12 cellular contexts compared by ENCODE assay signal in the genomic region with DNA sequence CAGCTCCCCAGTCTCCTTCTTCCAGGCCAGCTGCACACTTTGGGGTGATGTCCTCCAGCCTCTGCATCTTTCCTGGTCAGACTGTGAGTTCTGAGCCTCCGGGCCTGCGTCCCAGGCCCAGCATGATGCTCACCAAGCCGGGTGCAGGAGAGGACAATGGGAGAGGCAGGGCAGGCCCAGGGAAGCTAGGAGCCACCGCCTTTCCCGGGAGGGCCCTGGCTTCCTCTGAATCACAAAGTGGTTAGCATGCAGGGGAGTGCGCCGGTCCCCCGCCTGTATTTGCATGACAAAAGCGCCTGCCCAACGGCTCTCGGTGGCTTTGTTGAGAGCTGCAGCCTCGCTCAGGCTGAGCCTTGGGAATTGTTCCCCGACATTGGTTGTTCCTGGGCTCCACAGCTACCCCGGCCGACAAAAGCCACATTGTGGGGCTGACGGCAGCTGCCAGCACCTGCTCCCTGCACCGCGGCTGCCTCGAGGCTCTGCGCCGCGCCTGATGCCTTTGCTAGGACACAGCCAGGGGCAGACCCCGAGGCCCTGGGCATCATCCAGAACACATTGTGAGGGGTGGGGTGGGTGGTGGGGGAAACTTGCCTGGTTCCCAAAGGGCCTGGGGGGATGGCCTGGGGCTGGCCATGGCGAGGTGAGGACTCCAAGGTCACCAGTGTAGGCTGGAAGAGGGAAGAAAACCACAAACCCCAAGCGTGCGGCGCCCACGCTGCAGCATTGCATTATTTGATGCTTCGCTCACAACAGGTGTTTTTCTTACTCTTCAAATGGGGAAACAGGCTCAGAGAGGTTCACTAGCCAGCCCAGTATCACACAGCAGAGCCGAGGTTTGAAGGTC. TPM values are rescaled to one million over a fixed set of nuclear protein-coding genes. Genes with fewer than 3 reads are reported as not detected.
DNase-seq lines count a peak whose midpoint lies in the region; ATAC-seq and TF ChIP-seq lines count a peak whose summit lies in the region.
"Had no signal": no experiment of that assay in that cellular context is flagged by ENCODE, and none has a peak within 500 bp of the region (broad histone marks: within the 10 kb centered on the region; RNA-seq: fewer than 3 reads in every experiment).

No MANE protein-coding gene starts in this region.

- peaks cover 50% of the 10 kb centered on the region for H3K4me1 ChIP-seq in iPS-20b (ENCODE audit: insufficient read depth, low read length)
- peaks cover 6% of the 10 kb centered on the region for H3K4me1 ChIP-seq in testis
- H3K4me1 ChIP-seq: pancreas had no signal

- peak; percentile 2 for DNase-seq in T-helper 2 cell treated with Interferon-gamma antibody and Interleukin-4, amounts not matched to agents 5 μg/mL and 100 μg/mL, for 36 hours (ENCODE audit: low spot score)
- no peak for DNase-seq in T-helper 2 cell
- DNase-seq in activated T-helper 2 cell treated with anti-CD3 and anti-CD28 coated beads, Interferon-gamma antibody, Interleukin-2, Interleukin-4, amounts not matched to agents 10 μg/mL and 5 μg/mL and 100 μg/mL, durations not matched to agents 14 hours and 24 hours and 36 hours (ENCODE audit: low spot score): peak; percentile 4
- DNase-seq in testis: peak; percentile 10
- no peak for DNase-seq in coronary artery (ENCODE audit: low spot score)

- H3K4me3 Mint-ChIP-seq in T-helper 2 cell treated with Interferon-gamma antibody and Interleukin-4, amounts not matched to agents 5 μg/mL and 100 μg/mL, for 36 hours: no peak overlapping the region
- no peak overlapping the region for H3K4me3 Mint-ChIP-seq in activated T-helper 2 cell treated with anti-CD3 and anti-CD28 coated beads, Interferon-gamma antibody, Interleukin-2, Interleukin-4, amounts not matched to agents 10 μg/mL and 5 μg/mL and 100 μg/mL, durations not matched to agents 14 hours and 24 hours and 36 hours (ENCODE audit: low read depth)
- H3K4me3 Mint-ChIP-seq: dendritic cell treated with granulocyte-macrophage colony-stimulating factor and Interleukin-4, amounts not matched to agents 40 ng/mL and 50 ng/mL, for 4 days had no signal

- intact Hi-C loops in activated T-helper 2 cell treated with anti-CD3 and anti-CD28 coated beads, Interferon-gamma antibody, Interleukin-2, Interleukin-4, amounts not matched to agents 10 μg/mL and 5 μg/mL and 100 μg/mL, durations not matched to agents 14 hours and 24 hours and 36 hours (cut with micrococcal nuclease): no loop called here
- intact Hi-C loops in testis (cut with DNase I; ENCODE audit: low total_unique reads): no loop called here

- H3K9me3 ChIP-seq in iPS-20b (ENCODE audit: insufficient read depth, low read depth, low read length) (no peaks in the 10 kb centered on the region), testis (no peaks in the 10 kb centered on the region)
- H3K9me3 ChIP-seq: pancreas had no signal

- H3K27me3 ChIP-seq in iPS-20b (ENCODE audit: insufficient read depth, low read length) (no peaks in the 10 kb centered on the region; the same call in 1 of the 2 replicates), testis (no peaks in the 10 kb centered on the region)
- H3K27me3 ChIP-seq: pancreas had no signal

- peak overlapping the region; percentile 67 for H3K9ac ChIP-seq in iPS-20b (ENCODE audit: low read depth, low read length)

- H3K4me3 ChIP-seq in iPS-20b (ENCODE audit: low read length) (peak overlapping the region; percentile 30; the same call in 1 of the 2 replicates), testis (no peak overlapping the region), coronary artery (no peak overlapping the region)
- H3K4me3 ChIP-seq: K562, pancreas had no signal

- ATAC-seq in HG03196 (IDR thresholded peaks at IDR 0.05; ENCODE audit: unreplicated experiment): no peak
- no peak for ATAC-seq in HG03139 (IDR thresholded peaks at IDR 0.05; ENCODE audit: unreplicated experiment)
- ATAC-seq: K562 had no signal

- peaks cover 4% of the 10 kb centered on the region for H3K27me3 Mint-ChIP-seq in T-helper 2 cell treated with Interferon-gamma antibody and Interleukin-4, amounts not matched to agents 5 μg/mL and 100 μg/mL, for 36 hours (ENCODE audit: low read depth)
- peaks cover 6% of the 10 kb centered on the region for H3K27me3 Mint-ChIP-seq in activated T-helper 2 cell treated with anti-CD3 and anti-CD28 coated beads, Interferon-gamma antibody, Interleukin-2, Interleukin-4, amounts not matched to agents 10 μg/mL and 5 μg/mL and 100 μg/mL, durations not matched to agents 14 hours and 24 hours and 36 hours (ENCODE audit: low read depth)

- H3K9me3 Mint-ChIP-seq in T-helper 2 cell treated with Interferon-gamma antibody and Interleukin-4, amounts not matched to agents 5 μg/mL and 100 μg/mL, for 36 hours: no peaks in the 10 kb centered on the region
- no peaks in the 10 kb centered on the region for H3K9me3 Mint-ChIP-seq in activated T-helper 2 cell treated with anti-CD3 and anti-CD28 coated beads, Interferon-gamma antibody, Interleukin-2, Interleukin-4, amounts not matched to agents 10 μg/mL and 5 μg/mL and 100 μg/mL, durations not matched to agents 14 hours and 24 hours and 36 hours
- H3K9me3 Mint-ChIP-seq: dendritic cell treated with granulocyte-macrophage colony-stimulating factor and Interleukin-4, amounts not matched to agents 40 ng/mL and 50 ng/mL, for 4 days had no signal

- H3K36me3 Mint-ChIP-seq in T-helper 2 cell treated with Interferon-gamma antibody and Interleukin-4, amounts not matched to agents 5 μg/mL and 100 μg/mL, for 36 hours (ENCODE audit: low read depth): no peaks in the 10 kb centered on the region
- H3K36me3 Mint-ChIP-seq in activated T-helper 2 cell treated with anti-CD3 and anti-CD28 coated beads, Interferon-gamma antibody, Interleukin-2, Interleukin-4, amounts not matched to agents 10 μg/mL and 5 μg/mL and 100 μg/mL, durations not matched to agents 14 hours and 24 hours and 36 hours (ENCODE audit: low read depth): no peaks in the 10 kb centered on the region

- WGBS in testis, 2 donors: 85 to 88% methylated on average over 10 to 29 of the region's 30 CpGs

- H3K27ac ChIP-seq in iPS-20b (ENCODE audit: low read length) (peak overlapping the region; percentile 52), testis (no peak overlapping the region), coronary artery (no peak overlapping the region)
- H3K27ac ChIP-seq: 22Rv1, pancreas had no signal

- H3K4me1 Mint-ChIP-seq in T-helper 2 cell treated with Interferon-gamma antibody and Interleukin-4, amounts not matched to agents 5 μg/mL and 100 μg/mL, for 36 hours (ENCODE audit: low read depth): peaks cover 34% of the 10 kb centered on the region
- H3K4me1 Mint-ChIP-seq in activated T-helper 2 cell treated with anti-CD3 and anti-CD28 coated beads, Interferon-gamma antibody, Interleukin-2, Interleukin-4, amounts not matched to agents 10 μg/mL and 5 μg/mL and 100 μg/mL, durations not matched to agents 14 hours and 24 hours and 36 hours (ENCODE audit: low read depth): peaks cover 26% of the 10 kb centered on the region

- H3K27ac Mint-ChIP-seq in T-helper 2 cell treated with Interferon-gamma antibody and Interleukin-4, amounts not matched to agents 5 μg/mL and 100 μg/mL, for 36 hours: no peak overlapping the region
- no peak overlapping the region for H3K27ac Mint-ChIP-seq in activated T-helper 2 cell treated with anti-CD3 and anti-CD28 coated beads, Interferon-gamma antibody, Interleukin-2, Interleukin-4, amounts not matched to agents 10 μg/mL and 5 μg/mL and 100 μg/mL, durations not matched to agents 14 hours and 24 hours and 36 hours
- H3K27ac Mint-ChIP-seq: dendritic cell treated with granulocyte-macrophage colony-stimulating factor and Interleukin-4, amounts not matched to agents 40 ng/mL and 50 ng/mL, for 4 days had no signal

- TF ChIP-seq CTCF in testis (IDR thresholded peaks at IDR 0.05): no peak
- no peak for TF ChIP-seq CTCF in coronary artery (IDR thresholded peaks at IDR 0.05)

- H3K36me3 ChIP-seq in iPS-20b (ENCODE audit: insufficient read depth, low read depth, low read length) (no peaks in the 10 kb centered on the region), testis (ENCODE audit: low read depth, missing control alignments) (no peaks in the 10 kb centered on the region)
- H3K36me3 ChIP-seq: pancreas had no signal

- TF ChIP-seq POLR2A in testis (IDR thresholded peaks at IDR 0.05): no peak

RNA-seq across cellular contexts. Expression of a gene that starts 20.0 kb away (rescaled TPM):
- total RNA-seq in activated T-helper 2 cell treated with anti-CD3 and anti-CD28 coated beads, Interferon-gamma antibody, Interleukin-2, Interleukin-4, amounts not matched to agents 10 μg/mL and 5 μg/mL and 100 μg/mL, durations not matched to agents 14 hours and 24 hours and 36 hours: 127 and 132 TPM in 2 replicates
- 10 to 100 TPM; 41.9 to 61.7 TPM for total RNA-seq in testis
- polyA plus RNA-seq in testis (ENCODE audit: insufficient read depth, low read depth, low replicate concordance): 45.7 TPM

Comparison
In these comparisons a context has a peak if more than half of its experiments do, and no peak if none do; other contexts are left out.
1. DNase-seq: peak in T-helper 2 cell treated with Interferon-gamma antibody and Interleukin-4, amounts not matched to agents 5 μg/mL and 100 μg/mL, for 36 hours (single experiment), activated T-helper 2 cell treated with anti-CD3 and anti-CD28 coated beads, Interferon-gamma antibody, Interleukin-2, Interleukin-4, amounts not matched to agents 10 μg/mL and 5 μg/mL and 100 μg/mL, durations not matched to agents 14 hours and 24 hours and 36 hours (single experiment) and testis (single experiment); none in T-helper 2 cell (0 of 5) and coronary artery (single experiment).